7 cellular contexts compared by ENCODE assay signal in genomic region chr10:94630017-94630688, GRCh38. TPM values are rescaled to one million over a fixed set of nuclear protein-coding genes. Genes with fewer than 3 reads are reported as not detected.
DNase-seq lines count a peak whose midpoint lies in the region; ATAC-seq, FAIRE-seq and TF ChIP-seq lines count a peak whose summit lies in the region.

No MANE protein-coding gene starts in this region.

- H3K27me3 Mint-ChIP-seq in CD4-positive, alpha-beta memory T cell: peaks cover 0 to 1% of the 10 kb centered on the region in 2 donors

- no peaks in the 10 kb centered on the region for H3K36me3 Mint-ChIP-seq in CD4-positive, alpha-beta memory T cell

- peak; percentile 30 for TF ChIP-seq CTCF in HL-60 (IDR thresholded peaks at IDR 0.05; ENCODE audit: insufficient read depth, low read length)
- peak; percentile 59 for TF ChIP-seq CTCF in upper lobe of right lung (IDR thresholded peaks at IDR 0.05)

- peaks cover 0 to 25% (median 11%) of the 10 kb centered on the region in 8 donors for H3K9me3 Mint-ChIP-seq in CD4-positive, alpha-beta memory T cell

- no peak overlapping the region for H3K27ac Mint-ChIP-seq in CD4-positive, alpha-beta memory T cell

- H3K4me3 ChIP-seq in HL-60 (replicated peaks; ENCODE audit: insufficient read depth, low read length) (no peak overlapping the region), upper lobe of right lung (no peak overlapping the region)
- no peak overlapping the region for H3K4me3 ChIP-seq in CD4-positive, alpha-beta memory T cell (ENCODE audit: low read length in 2 of 2)

- ATAC-seq in upper lobe of right lung: no peak

- FAIRE-seq in G401.6 (lab: Jason Lieb, UNC): peak; percentile 94

- no peaks in the 10 kb centered on the region for H3K36me3 ChIP-seq in upper lobe of right lung
- no peaks in the 10 kb centered on the region for H3K36me3 ChIP-seq in CD4-positive, alpha-beta memory T cell (ENCODE audit: insufficient read depth, low read length)

- no peaks in the 10 kb centered on the region for H3K27me3 ChIP-seq in HL-60 (ENCODE audit: insufficient read depth, poor library complexity, severe bottlenecking)
- no peaks in the 10 kb centered on the region for H3K27me3 ChIP-seq in upper lobe of right lung
- no peaks in the 10 kb centered on the region for H3K27me3 ChIP-seq in CD4-positive, alpha-beta memory T cell (ENCODE audit: insufficient read depth, low read length)

- no peaks in the 10 kb centered on the region for H3K4me1 ChIP-seq in upper lobe of right lung
- H3K4me1 ChIP-seq in CD4-positive, alpha-beta memory T cell (ENCODE audit: insufficient read depth, low read length): no peaks in the 10 kb centered on the region

- POLR2A ChIA-PET in CD4-positive, alpha-beta memory T cell (lab: Charles Lee; ENCODE audit: partially characterized antibody): no interaction called here

- DNase-seq in HL-60 (ENCODE audit: low read depth in 1 of 2, low spot score in 1 of 2) (no peak), SKM-1 (lab: John Stamatoyannopoulos, UW; ENCODE audit: unreplicated experiment) (peak; percentile 13), glomerular endothelial cell (ENCODE audit: extremely low read depth, low read depth, low spot score) (peak; percentile 16), upper lobe of right lung (no peak)
- no peak for DNase-seq in activated CD4-positive, CD25-positive, alpha-beta regulatory T cell treated with anti-CD3 and anti-CD28 coated beads, Interleukin-2, amount 50 U/mL, for 72 hours
- DNase-seq in CD4-positive, alpha-beta memory T cell: no peak

- no peak overlapping the region for H3K4me3 Mint-ChIP-seq in CD4-positive, alpha-beta memory T cell

- intact Hi-C loops in upper lobe of right lung (cut with DNase I): no loop called here
- intact Hi-C loops in CD4-positive, alpha-beta memory T cell (cut with micrococcal nuclease): no loop called here

- CTCF ChIA-PET in CD4-positive, alpha-beta memory T cell (lab: Charles Lee; ENCODE audit: partially characterized antibody): interaction anchor here (1.9 kb wide), 1 partner anchor 735 kb away, joined by 6 read pairs; no protein-coding TSS in a partner anchor

- H3K9me3 ChIP-seq in upper lobe of right lung: no peaks in the 10 kb centered on the region
- H3K9me3 ChIP-seq in CD4-positive, alpha-beta memory T cell (ENCODE audit: control insufficient read depth in 1 of 2, low read length in 2 of 2): no peaks in the 10 kb centered on the region

- H3K4me1 Mint-ChIP-seq in CD4-positive, alpha-beta memory T cell: no peaks in the 10 kb centered on the region

- H3K27ac ChIP-seq in HL-60 (replicated peaks) (no peak overlapping the region), upper lobe of right lung (no peak overlapping the region)
- H3K27ac ChIP-seq in CD4-positive, alpha-beta memory T cell (ENCODE audit: low read depth, low read length): no peak overlapping the region

RNA-seq across cellular contexts. Expression of gene CYP2C18, which starts 53.4 kb away (rescaled TPM):
- not detected in 2 replicates for total RNA-seq in glomerular endothelial cell
- total RNA-seq in upper lobe of right lung: 1.1 TPM
- not detected for total RNA-seq in CD4-positive, alpha-beta memory T cell
- not detected for polyA plus RNA-seq in CD4-positive, alpha-beta memory T cell

Comparison
In these comparisons a context has a peak if more than half of its experiments do, and no peak if none do; other contexts are left out.
1. DNase-seq: peak in SKM-1 (single experiment) and glomerular endothelial cell (single experiment); none in HL-60 (0 of 2), upper lobe of right lung (single experiment), activated CD4-positive, CD25-positive, alpha-beta regulatory T cell treated with anti-CD3 and anti-CD28 coated beads, Interleukin-2, amount 50 U/mL, for 72 hours (single experiment) and CD4-positive, alpha-beta memory T cell (0 of 5).